29 cellular contexts compared by ENCODE assay signal in genomic region chr5:86374611-86375010, GRCh38.
"Had no signal": no experiment of that assay in that cellular context is flagged by ENCODE, and none has a peak within 500 bp of the region (broad histone marks: within the 10 kb centered on the region; RNA-seq: fewer than 3 reads in every experiment).

No MANE protein-coding gene starts in this region.

- H3K4me1 Mint-ChIP-seq: naive B cell; stimulated activated effector memory CD8-positive, alpha-beta T cell treated with anti-CD3 and anti-CD28 coated beads, Interleukin-12 subunit alpha, Interleukin-12 subunit beta, amount 100 ng/mL, for 72 hours had no signal

- H3K36me3 Mint-ChIP-seq: naive B cell; natural killer cell treated with Interleukin-12 subunit alpha and Interleukin-12 subunit beta and Interleukin-15 and Interleukin-18, amount 100 ng/mL, for 72 hours; stimulated activated effector memory CD8-positive, alpha-beta T cell treated with anti-CD3 and anti-CD28 coated beads, Interleukin-12 subunit alpha, Interleukin-12 subunit beta, amount 100 ng/mL, for 72 hours had no signal

- H3K36me3 ChIP-seq: esophagus muscularis mucosa, gastroesophageal sphincter, heart left ventricle, left lung, right atrium auricular region, stomach, thyroid gland had no signal

- H2AFZ ChIP-seq: hepatocyte, parathyroid adenoma had no signal

- H3K79me2 ChIP-seq: hepatocyte, parathyroid adenoma had no signal

- H3K9me3 ChIP-seq: left lung, mucosa of descending colon, right atrium auricular region, thyroid gland had no signal

- H3K9ac ChIP-seq: parathyroid adenoma had no signal

- DNase-seq: effector memory CD4-positive, alpha-beta T cell; foreskin keratinocyte; heart left ventricle; kidney; left lung; mesenchymal stem cell; mucosa of descending colon; naive B cell; stimulated activated CD4-positive, alpha-beta T cell treated with anti-CD3 and anti-CD28 coated beads, Interleukin-12 subunit alpha, Interleukin-12 subunit beta, amount 100 ng/mL, for 4 hours; stimulated activated CD4-positive, alpha-beta T cell treated with anti-CD3 and anti-CD28 coated beads, Interleukin-1b, Interleukin-23, amount 100 ng/mL, for 48 hours; stimulated activated CD4-positive, alpha-beta T cell treated with anti-CD3 and anti-CD28 coated beads, Interleukin-4, amount 100 ng/mL, for 1 hour; stimulated activated naive CD4-positive, alpha-beta T cell treated with Interleukin-2 at 50 U/mL for 16 hours; stomach; thyroid gland; trophoblast cell had no signal

- H3K4me1 ChIP-seq: esophagus muscularis mucosa, foreskin keratinocyte, gastroesophageal sphincter, heart left ventricle, left lung, parathyroid adenoma, right atrium auricular region, stomach, thyroid gland had no signal

- H3K4me3 ChIP-seq: esophagus muscularis mucosa, gastroesophageal sphincter, heart left ventricle, hepatocyte, left lung, mucosa of descending colon, right atrium auricular region, smooth muscle cell, stomach, thyroid gland had no signal

- H3K27ac Mint-ChIP-seq: dendritic cell treated with granulocyte-macrophage colony-stimulating factor and Interleukin-4, amounts not matched to agents 40 ng/mL and 50 ng/mL, for 4 days; mesothelial cell of epicardium; naive B cell; natural killer cell treated with Interleukin-12 subunit alpha and Interleukin-12 subunit beta and Interleukin-15 and Interleukin-18, amount 100 ng/mL, for 72 hours; progenitor cell of endocrine pancreas; stimulated activated effector memory CD8-positive, alpha-beta T cell treated with anti-CD3 and anti-CD28 coated beads, Interleukin-12 subunit alpha, Interleukin-12 subunit beta, amount 100 ng/mL, for 72 hours had no signal

- H3K27me3 Mint-ChIP-seq: dendritic cell treated with granulocyte-macrophage colony-stimulating factor and Interleukin-4, amounts not matched to agents 40 ng/mL and 50 ng/mL, for 4 days; naive B cell; natural killer cell treated with Interleukin-12 subunit alpha and Interleukin-12 subunit beta and Interleukin-15 and Interleukin-18, amount 100 ng/mL, for 72 hours; progenitor cell of endocrine pancreas had no signal

- H3K4me3 Mint-ChIP-seq: dendritic cell treated with granulocyte-macrophage colony-stimulating factor and Interleukin-4, amounts not matched to agents 40 ng/mL and 50 ng/mL, for 4 days; mesothelial cell of epicardium; naive B cell; natural killer cell treated with Interleukin-12 subunit alpha and Interleukin-12 subunit beta and Interleukin-15 and Interleukin-18, amount 100 ng/mL, for 72 hours; neural crest cell; stimulated activated effector memory CD8-positive, alpha-beta T cell treated with anti-CD3 and anti-CD28 coated beads, Interleukin-12 subunit alpha, Interleukin-12 subunit beta, amount 100 ng/mL, for 72 hours had no signal

- H3K27me3 ChIP-seq: esophagus muscularis mucosa, foreskin keratinocyte, gastroesophageal sphincter, heart left ventricle, hepatocyte, left lung, right atrium auricular region, stomach, thyroid gland had no signal

- FAIRE-seq: endothelial cell of umbilical vein, kidney had no signal

- H3K4me2 ChIP-seq: hepatocyte, smooth muscle cell had no signal

- H3K27ac ChIP-seq: esophagus muscularis mucosa, foreskin keratinocyte, gastroesophageal sphincter, heart left ventricle, hepatocyte, left lung, parathyroid adenoma, right atrium auricular region, stomach, thyroid gland had no signal

- ATAC-seq: foreskin keratinocyte; gastroesophageal sphincter; heart left ventricle; left lung; mucosa of descending colon; natural killer cell treated with Interleukin-12 subunit alpha and Interleukin-12 subunit beta and Interleukin-15 and Interleukin-18, amount 100 ng/mL, for 72 hours; sciatic nerve; stimulated activated effector memory CD8-positive, alpha-beta T cell treated with anti-CD3 and anti-CD28 coated beads, Interleukin-12 subunit alpha, Interleukin-12 subunit beta, amount 100 ng/mL, for 72 hours had no signal

- H3K9me3 Mint-ChIP-seq: dendritic cell treated with granulocyte-macrophage colony-stimulating factor and Interleukin-4, amounts not matched to agents 40 ng/mL and 50 ng/mL, for 4 days had no signal
